Comparison of ENCODE assay signal across 23 cellular contexts in the genomic region with DNA sequence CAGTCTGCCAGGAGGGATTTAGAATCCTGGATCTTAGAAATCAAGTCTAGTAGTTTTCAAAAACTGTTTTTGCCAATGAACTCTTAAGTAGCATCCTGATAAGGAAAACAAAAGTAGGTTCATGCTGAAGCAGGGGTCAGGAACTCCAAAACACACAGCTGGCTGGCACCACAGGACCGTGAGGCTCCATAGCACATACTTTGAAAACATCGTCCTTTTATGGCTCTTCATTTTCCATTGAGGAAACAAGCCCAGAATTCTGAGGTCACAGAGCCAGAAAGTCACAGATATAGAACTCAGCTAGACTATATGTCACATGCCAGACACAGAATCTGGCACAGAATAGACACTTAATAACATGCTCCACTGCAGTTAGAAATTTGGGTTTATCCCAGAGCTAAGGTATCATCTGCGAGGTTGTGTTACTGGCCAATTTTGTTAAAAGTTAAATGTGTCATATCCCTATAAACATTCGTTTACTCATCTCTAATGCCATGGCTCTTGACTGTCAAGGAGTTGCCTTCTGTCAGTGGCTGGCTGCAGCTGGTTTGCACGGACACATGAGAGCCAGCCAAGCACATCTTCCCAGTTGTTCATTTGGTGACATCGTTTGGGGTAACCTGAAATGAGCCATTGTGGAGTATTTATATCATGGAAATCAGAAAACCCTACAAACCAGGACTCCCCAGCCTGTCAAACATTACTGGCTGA.
"Had no signal": no experiment of that assay in that cellular context is flagged by ENCODE, and none has a peak within 500 bp of the region (broad histone marks: within the 10 kb centered on the region; RNA-seq: fewer than 3 reads in every experiment).

No MANE protein-coding gene starts in this region.

- H3K4me3 ChIP-seq: dorsolateral prefrontal cortex, right atrium auricular region, suprapubic skin, transverse colon, vagina had no signal

- H3K9me3 ChIP-seq: suprapubic skin had no signal

- H3K36me3 ChIP-seq: transverse colon had no signal

- DNase-seq: activated B cell treated with CpG ODN at 0.5 μM for 24 hours; activated CD4-positive, alpha-beta memory T cell treated with anti-CD3 and anti-CD28 coated beads, Interleukin-2, amount 10 ng/mL, durations not matched to agents 7 days and 5 days; activated CD4-positive, alpha-beta T cell treated with anti-CD3 and anti-CD28 coated beads for 4 hours; activated CD8-positive, alpha-beta memory T cell treated with anti-CD3 and anti-CD28 coated beads, Interleukin-2, amount 10 ng/mL, durations not matched to agents 7 days and 5 days; activated naive CD4-positive, alpha-beta T cell treated with Interleukin-2 at 50 U/mL for 16 hours; activated naive CD8-positive, alpha-beta T cell treated with anti-CD3 and anti-CD28 coated beads, Interleukin-2, amount 10 ng/mL, durations not matched to agents 7 days and 5 days; activated T-cell treated with anti-CD3 and anti-CD28 coated beads, Interleukin-2, amount 50 U/mL, for 1 hour; amygdala; caudate nucleus; dorsolateral prefrontal cortex; foreskin keratinocyte; glutamatergic neuron; hypothalamus; naive B cell; small intestine; stimulated activated CD4-positive, alpha-beta T cell treated with anti-CD3 and anti-CD28 coated beads, Interleukin-15, amount 100 ng/mL, for 24 hours; stimulated activated CD4-positive, alpha-beta T cell treated with anti-CD3 and anti-CD28 coated beads, Interleukin-2, amount 100 ng/mL, for 48 hours; T-helper 9 cell; transverse colon had no signal

- H3K4me1 ChIP-seq: foreskin keratinocyte, suprapubic skin had no signal

- H3K27ac ChIP-seq: dorsolateral prefrontal cortex, epithelial cell of prostate, foreskin keratinocyte, suprapubic skin, vagina had no signal

- ATAC-seq: activated CD8-positive, alpha-beta memory T cell treated with anti-CD3 and anti-CD28 coated beads, Interleukin-2, amount 10 ng/mL, durations not matched to agents 7 days and 5 days; foreskin keratinocyte had no signal

- H3K27me3 ChIP-seq: dorsolateral prefrontal cortex, foreskin keratinocyte, right atrium auricular region, suprapubic skin, transverse colon, vagina had no signal
